In genomic region chr2:203097735-203098134, GRCh38 we compare ENCODE assay signal across 10 cellular contexts.
DNase-seq lines count a peak whose midpoint lies in the region; ATAC-seq and TF ChIP-seq lines count a peak whose summit lies in the region.
"Had no signal": no experiment of that assay in that cellular context is flagged by ENCODE, and none has a peak within 500 bp of the region (broad histone marks: within the 10 kb centered on the region; RNA-seq: fewer than 3 reads in every experiment).

No MANE protein-coding gene starts in this region.

- no peaks in the 10 kb centered on the region for H3K27me3 ChIP-seq in DND-41 (ENCODE audit: insufficient read depth, low read length, poor library complexity)
- H3K27me3 ChIP-seq in HAP-1 (ENCODE audit: low read depth): no peaks in the 10 kb centered on the region
- H3K27me3 ChIP-seq: uterus had no signal

- H4K20me1 ChIP-seq in DND-41 (ENCODE audit: insufficient read depth, low read length): no peaks in the 10 kb centered on the region

- no peak overlapping the region for H3K9ac ChIP-seq in DND-41 (ENCODE audit: low read depth, low read length)

- no peak overlapping the region for H3K4me2 ChIP-seq in DND-41 (ENCODE audit: insufficient read depth, low read length)

- ATAC-seq in DND-41 (ENCODE audit: insufficient read depth, low read depth): no peak
- no peak for ATAC-seq in HG03095 (IDR thresholded peaks at IDR 0.05; ENCODE audit: unreplicated experiment)

- TF ChIP-seq CTCF in DND-41 (IDR thresholded peaks at IDR 0.05; ENCODE audit: borderline replicate concordance, extremely low read depth, low read length, poor library complexity, severe bottlenecking) (peak; percentile 15), choroid plexus epithelial cell (conservative IDR thresholded peaks at IDR 0.05; ENCODE audit: low read depth, low read length) (peak; percentile 47), nephron (IDR thresholded peaks at IDR 0.05; ENCODE audit: unreplicated experiment in 3 of 3) (peak; percentile 20 to 36 (median 26))

- in situ Hi-C loops in HAP-1 (cut with MboI; ENCODE audit: low sequenced_read_pairs): no loop called here

- H3K79me2 ChIP-seq in DND-41 (ENCODE audit: insufficient read depth, low read length): no peaks in the 10 kb centered on the region

- no peak overlapping the region for H2AFZ ChIP-seq in DND-41 (ENCODE audit: low read depth, low read length)

- peaks cover 59% of the 10 kb centered on the region for H3K36me3 Mint-ChIP-seq in nephron (ENCODE audit: low read depth)

- H3K4me1 ChIP-seq in DND-41 (ENCODE audit: insufficient read depth, low read length): no peaks in the 10 kb centered on the region
- H3K4me1 ChIP-seq in HAP-1: peaks cover 4% of the 10 kb centered on the region; the same call in 1 of the 2 replicates
- H3K4me1 ChIP-seq: uterus had no signal

- peaks cover 12% of the 10 kb centered on the region for H3K9me3 Mint-ChIP-seq in nephron

- H3K4me3 ChIP-seq in DND-41 (ENCODE audit: low read depth in 1 of 2, low read length in 2 of 2) (no peak overlapping the region), choroid plexus epithelial cell (ENCODE audit: low read depth, low read length) (no peak overlapping the region), HAP-1 (no peak overlapping the region)
- H3K4me3 ChIP-seq: uterus had no signal

- no peak overlapping the region for H3K27ac Mint-ChIP-seq in nephron
- H3K27ac Mint-ChIP-seq: activated T-cell treated with anti-CD3 and anti-CD28 coated beads, Interleukin-2, amount 50 U/mL, for 24 hours had no signal

- H3K9me3 ChIP-seq in DND-41 (ENCODE audit: insufficient read depth, low read length, severe bottlenecking): no peaks in the 10 kb centered on the region
- H3K9me3 ChIP-seq in HAP-1: no peaks in the 10 kb centered on the region
- H3K9me3 ChIP-seq: uterus had no signal

- no peak overlapping the region for H3K27ac ChIP-seq in DND-41 (ENCODE audit: low read length)
- H3K27ac ChIP-seq: uterus had no signal

- no peak for DNase-seq in DND-41
- DNase-seq in M059J (ENCODE audit: low read depth): peak; percentile 7
- DNase-seq in choroid plexus epithelial cell (ENCODE audit: low read depth): peak; percentile 48
- DNase-seq in T-helper 1 cell: no peak
- no peak for DNase-seq in NCI-H2227 treated with DMSO at 0.1 percent for 48 hours (lab: John Stamatoyannopoulos, UW)
- DNase-seq in HAP-1 (ENCODE audit: low spot score in 2 of 2): no peak
- DNase-seq: activated T-cell treated with anti-CD3 and anti-CD28 coated beads, Interleukin-2, amount 50 U/mL, for 24 hours; uterus had no signal

- H3K36me3 ChIP-seq in DND-41 (ENCODE audit: insufficient read depth, low read length) (no peaks in the 10 kb centered on the region), HAP-1 (replicated peaks) (no peaks in the 10 kb centered on the region; the same call in 1 of the 2 replicates)
- H3K36me3 ChIP-seq: uterus had no signal

- H3K4me1 Mint-ChIP-seq in nephron: no peaks in the 10 kb centered on the region

- no peaks in the 10 kb centered on the region for H3K27me3 Mint-ChIP-seq in nephron (ENCODE audit: low read depth)
- H3K27me3 Mint-ChIP-seq: activated T-cell treated with anti-CD3 and anti-CD28 coated beads, Interleukin-2, amount 50 U/mL, for 24 hours had no signal

- no peak overlapping the region for H3K4me3 Mint-ChIP-seq in nephron
- H3K4me3 Mint-ChIP-seq: activated T-cell treated with anti-CD3 and anti-CD28 coated beads, Interleukin-2, amount 50 U/mL, for 24 hours had no signal

Comparison
In these comparisons a context has a peak if more than half of its experiments do, and no peak if none do; other contexts are left out.
1. DNase-seq: peak in M059J (single experiment) and choroid plexus epithelial cell (single experiment); none in DND-41 (single experiment), T-helper 1 cell (0 of 5), NCI-H2227 treated with DMSO at 0.1 percent for 48 hours (single experiment) and HAP-1 (0 of 2).
2. Peak in every context shown above with its lines, with median percentiles within 50 percentile points of each other: CTCF ChIP-seq.